Comparison of ENCODE assay signal across 14 cellular contexts in genomic region chr7:47502240-47502877, GRCh38.
DNase-seq lines count a peak whose midpoint lies in the region; ATAC-seq, FAIRE-seq and TF ChIP-seq lines count a peak whose summit lies in the region.
"Had no signal": no experiment of that assay in that cellular context is flagged by ENCODE, and none has a peak within 500 bp of the region (broad histone marks: within the 10 kb centered on the region; RNA-seq: fewer than 3 reads in every experiment).

No MANE protein-coding gene starts in this region.

- no peak for ATAC-seq in GM19463 (IDR thresholded peaks at IDR 0.05; ENCODE audit: unreplicated experiment)

- FAIRE-seq in small intestine (lab: Jason Lieb, UNC): no peak
- FAIRE-seq: G401.6 had no signal

- no peak overlapping the region for H3K4me3 ChIP-seq in small intestine (ENCODE audit: low read depth in 1 of 2, low read length in 2 of 2)
- H3K4me3 ChIP-seq: prostate gland had no signal

- no peak for TF ChIP-seq CTCF in RWPE1 (conservative IDR thresholded peaks at IDR 0.05; ENCODE audit: low read depth)
- no peak for TF ChIP-seq CTCF in GM10248 (IDR thresholded peaks at IDR 0.05; ENCODE audit: control extremely low read depth, extremely low read depth, low read depth, missing control alignments)

- peak overlapping the region; percentile 30; the same call in 1 of the 2 replicates for H3K27ac ChIP-seq in RWPE1
- peak overlapping the region in 1 of 2 donors; percentile 27 for H3K27ac ChIP-seq in small intestine (ENCODE audit: low read depth in 1 of 2, low read length in 1 of 2)
- H3K27ac ChIP-seq: C4-2B, prostate gland had no signal

- POLR2A ChIA-PET in RWPE1 (lab: Yijun Ruan, JAX; ENCODE audit: low non-redundant PET) (no interaction called here), GM10248 (lab: Yijun Ruan, JAX) (no interaction called here)

- H3K9me3 ChIP-seq in small intestine (ENCODE audit: control insufficient read depth, low read depth): no peaks in the 10 kb centered on the region
- H3K9me3 ChIP-seq: prostate gland had no signal

- DNase-seq in DMS 273 (lab: John Stamatoyannopoulos, UW; ENCODE audit: unreplicated experiment): peak; percentile 68
- no peak for DNase-seq in RWPE1 (ENCODE audit: low spot score)
- peak; percentile 18 for DNase-seq in globus pallidus (ENCODE audit: low spot score)
- DNase-seq in small intestine: peak; percentile 88
- no peak for DNase-seq in NCI-H1105 (lab: John Stamatoyannopoulos, UW)
- DNase-seq in NOMO-1 treated with dmso at 0.1 percent for 144 hours (lab: John Stamatoyannopoulos, UW; ENCODE audit: unreplicated experiment): no peak
- DNase-seq in GM10248 (ENCODE audit: extremely low spot score): no peak
- DNase-seq: activated T-cell treated with anti-CD3 and anti-CD28 coated beads, Interleukin-2, amount 50 U/mL, for 1 hour; H7; NCI-H2107 had no signal

- peaks cover 0 to 9% of the 10 kb centered on the region in 2 donors for H3K36me3 ChIP-seq in small intestine (ENCODE audit: control insufficient read depth in 2 of 2, insufficient read depth in 2 of 2, low read length in 2 of 2)
- H3K36me3 ChIP-seq: prostate gland had no signal

- CTCF ChIA-PET in RWPE1 (lab: Yijun Ruan, JAX): interaction anchor here (0.5 kb wide), 1 partner anchor 53 kb away, joined by 3 read pairs; no protein-coding TSS in a partner anchor
- CTCF ChIA-PET in GM10248 (lab: Yijun Ruan, JAX): no interaction called here

- 24 to 53% (median 40%) methylated on average over 12 of the region's 12 CpGs for WGBS in small intestine, 3 donors

- H3K4me1 ChIP-seq in small intestine (ENCODE audit: control insufficient read depth in 2 of 2, insufficient read depth in 1 of 2, low read depth in 1 of 2, low read length in 1 of 2): peaks cover 7 to 17% of the 10 kb centered on the region in 2 donors
- H3K4me1 ChIP-seq: prostate gland had no signal

- no peaks in the 10 kb centered on the region for H3K27me3 ChIP-seq in small intestine (ENCODE audit: control insufficient read depth in 2 of 2, insufficient read depth in 2 of 2, low read length in 2 of 2)

Comparison
In these comparisons a context has a peak if more than half of its experiments do, and no peak if none do; other contexts are left out.
1. DNase-seq: peak in DMS 273 (single experiment), globus pallidus (single experiment) and small intestine (single experiment); none in RWPE1 (single experiment), NCI-H1105 (single experiment), NOMO-1 treated with dmso at 0.1 percent for 144 hours (single experiment) and GM10248 (single experiment).